ENCODE assay signal across 10 cellular contexts in genomic region chr4:36332023-36332781, GRCh38. TPM values are rescaled to one million over a fixed set of nuclear protein-coding genes. Genes with fewer than 3 reads are reported as not detected.
DNase-seq lines count a peak whose midpoint lies in the region; ATAC-seq, FAIRE-seq and TF ChIP-seq lines count a peak whose summit lies in the region.
"Had no signal": no experiment of that assay in that cellular context is flagged by ENCODE, and none has a peak within 500 bp of the region (broad histone marks: within the 10 kb centered on the region; RNA-seq: fewer than 3 reads in every experiment).

No MANE protein-coding gene starts in this region.

- ATAC-seq in GM18907 (IDR thresholded peaks at IDR 0.05; ENCODE audit: unreplicated experiment) (peak; percentile 89), GM21737 (IDR thresholded peaks at IDR 0.05; ENCODE audit: unreplicated experiment) (peak; percentile 80), HG03520 (IDR thresholded peaks at IDR 0.05; ENCODE audit: unreplicated experiment) (peak; percentile 75), SK-N-SH treated with all-trans-retinoic acid at 6 μM for 48 hours (no peak), pancreas (no peak)

- H3K27ac ChIP-seq in neuronal stem cell (replicated peaks; ENCODE audit: low read length) (no peak overlapping the region), colonic mucosa (no peak overlapping the region), pancreas (no peak overlapping the region)

- peak overlapping the region; percentile 11 for H2AFZ ChIP-seq in neuronal stem cell (ENCODE audit: low read length)

- no peak overlapping the region for H3K4ac ChIP-seq in neuronal stem cell (ENCODE audit: low read length)

- no peak overlapping the region for H2BK120ac ChIP-seq in neuronal stem cell (ENCODE audit: low read depth, low read length)

- no peak overlapping the region for H2BK12ac ChIP-seq in neuronal stem cell (ENCODE audit: low read length)

- H3K9ac ChIP-seq in neuronal stem cell (ENCODE audit: low read depth, low read length, poor library complexity) = no peak overlapping the region
- no peak overlapping the region for H3K9ac ChIP-seq in colonic mucosa (ENCODE audit: low read depth in 2 of 2, low read length in 2 of 2)

- no peak overlapping the region for H2BK15ac ChIP-seq in neuronal stem cell (ENCODE audit: low read length)

- TF ChIP-seq CTCF in colonic mucosa (IDR thresholded peaks at IDR 0.05) = no peak
- TF ChIP-seq CTCF in pancreas (IDR thresholded peaks at IDR 0.05) = no peak

- H3K23ac ChIP-seq in neuronal stem cell (ENCODE audit: low read depth, low read length, poor library complexity) = no peak overlapping the region

- H3K27me3 ChIP-seq in neuronal stem cell (ENCODE audit: control insufficient read depth in 3 of 3, insufficient read depth in 3 of 3, low read depth in 1 of 3, low read length in 3 of 3) (no peaks in the 10 kb centered on the region), colonic mucosa (no peaks in the 10 kb centered on the region), pancreas (no peaks in the 10 kb centered on the region)

- H4K91ac ChIP-seq in neuronal stem cell (ENCODE audit: low read depth, low read length, poor library complexity) = no peak overlapping the region

- H4K8ac ChIP-seq in neuronal stem cell (ENCODE audit: low read depth, low read length) = no peak overlapping the region

- H2AK5ac ChIP-seq in neuronal stem cell (ENCODE audit: low read depth, low read length) = no peak overlapping the region

- H3K9me3 ChIP-seq in neuronal stem cell (replicated peaks in 1 of 2; ENCODE audit: control insufficient read depth in 2 of 2, insufficient read depth in 1 of 2, low read depth in 1 of 2, low read length in 2 of 2) = peaks cover 0 to 1% of the 10 kb centered on the region in 2 donors
- no peaks in the 10 kb centered on the region for H3K9me3 ChIP-seq in colonic mucosa
- no peaks in the 10 kb centered on the region for H3K9me3 ChIP-seq in pancreas

- WGBS in neuronal stem cell (ENCODE audit: extremely low coverage in 2 of 2, insufficient read length in 2 of 2, insufficient replicate concordance in 1 of 2), 2 donors = no CpG with 5 or more reads among the region's 7 CpGs
- 88% methylated on average over 7 of the region's 7 CpGs for WGBS in pancreas, 2 donors

- no peak overlapping the region for H2BK5ac ChIP-seq in neuronal stem cell (ENCODE audit: low read length)

- H3K79me1 ChIP-seq in neuronal stem cell (ENCODE audit: low read depth, low read length) = no peaks in the 10 kb centered on the region

- H3K18ac ChIP-seq in neuronal stem cell (ENCODE audit: low read length) = no peak overlapping the region

- H3K4me2 ChIP-seq in neuronal stem cell (ENCODE audit: insufficient read depth, low read length, poor library complexity, severe bottlenecking) = no peak overlapping the region

- intact Hi-C loops in colonic mucosa (cut with DNase I) = no loop called here
- intact Hi-C loops in pancreas (cut with DNase I) = no loop called here

- no peak overlapping the region for H3K4me3 ChIP-seq in neuronal stem cell (ENCODE audit: low read length in 2 of 2)
- no peak overlapping the region for H3K4me3 ChIP-seq in colonic mucosa
- H3K4me3 ChIP-seq in pancreas = no peak overlapping the region

- DNase-seq in neuronal stem cell (ENCODE audit: low spot score) = no peak
- DNase-seq in NCI-H2171 (lab: John Stamatoyannopoulos, UW) = no peak
- no peak for DNase-seq in colonic mucosa
- no peak for DNase-seq in pancreas

- no peak overlapping the region for H3K14ac ChIP-seq in neuronal stem cell (ENCODE audit: low read length)

- FAIRE-seq in pancreas (lab: Jason Lieb, UNC) = no peak

- H3K4me1 ChIP-seq in neuronal stem cell (ENCODE audit: control insufficient read depth in 2 of 2, insufficient read depth in 1 of 2, low read depth in 1 of 2, low read length in 2 of 2) (peaks cover 4 to 5% of the 10 kb centered on the region in 2 donors), colonic mucosa (no peaks in the 10 kb centered on the region), pancreas (no peaks in the 10 kb centered on the region)

- H3K36me3 ChIP-seq in neuronal stem cell (replicated peaks in 1 of 2; ENCODE audit: control insufficient read depth in 2 of 2, insufficient read depth in 2 of 2, low read length in 2 of 2) = no peaks in the 10 kb centered on the region
- H3K36me3 ChIP-seq in colonic mucosa = no peaks in the 10 kb centered on the region
- no peaks in the 10 kb centered on the region for H3K36me3 ChIP-seq in pancreas

TF ChIP-seq in SK-N-SH treated with all-trans-retinoic acid at 6 μM for 48 hours, 23 proteins besides CTCF, POLR2A, EP300 and RAD21:
- TF ChIP-seq SNAI2 (CRISPR knock-in tag; IDR thresholded peaks at IDR 0.05) = no peak

RNA-seq across cellular contexts. Expression of gene DTHD1, which starts 50.8 kb away (rescaled TPM):
- not detected for polyA plus RNA-seq in neuronal stem cell (2013, experiment 1 of 2)
- not detected for polyA plus RNA-seq in neuronal stem cell (2013, experiment 2 of 2)
- total RNA-seq in colonic mucosa (under 1 TPM in 1 of 2 donors, not detected in 1; 0.08 TPM), pancreas (under 1 TPM in 4 of 6 donors, not detected in 2; 0.09 to 0.12 (median 0.09) TPM)
- polyA plus RNA-seq in pancreas = not detected
- total RNA-seq: fibroblast of lung had no signal
- polyA plus RNA-seq: fibroblast of lung, neural cell had no signal

Comparison
In these comparisons a context has a peak if more than half of its experiments do, and no peak if none do; other contexts are left out.
1. ATAC-seq: peak in GM18907 (single experiment), GM21737 (single experiment) and HG03520 (single experiment); none in SK-N-SH treated with all-trans-retinoic acid at 6 μM for 48 hours (single experiment) and pancreas (0 of 4).